29 cellular contexts compared by ENCODE assay signal in the genomic region with DNA sequence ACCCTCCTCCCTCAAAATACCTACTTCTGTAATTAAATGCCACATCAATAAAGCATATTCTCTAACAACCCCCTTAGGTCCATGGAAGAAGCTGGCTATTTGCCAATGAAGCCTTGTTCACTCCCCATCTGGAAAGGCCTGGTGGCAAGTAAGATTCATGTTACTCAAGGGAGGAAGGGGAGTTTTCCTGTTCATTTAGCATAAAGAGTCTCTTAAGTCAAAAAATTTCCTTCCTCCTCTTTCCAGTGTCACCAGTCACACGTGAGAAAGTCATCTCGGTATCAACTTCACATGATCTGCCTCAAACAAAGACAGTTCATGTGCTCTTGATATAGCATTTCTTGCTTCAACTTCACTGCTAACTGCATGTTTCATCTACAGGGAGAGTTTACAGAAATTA. TPM values are rescaled to one million over a fixed set of nuclear protein-coding genes. Genes with fewer than 3 reads are reported as not detected.
DNase-seq lines count a peak whose midpoint lies in the region; ATAC-seq, FAIRE-seq and TF ChIP-seq lines count a peak whose summit lies in the region.
"Had no signal": no experiment of that assay in that cellular context is flagged by ENCODE, and none has a peak within 500 bp of the region (broad histone marks: within the 10 kb centered on the region; RNA-seq: fewer than 3 reads in every experiment).

No MANE protein-coding gene starts in this region.

- ATAC-seq in GM18909 (IDR thresholded peaks at IDR 0.05; ENCODE audit: poor library complexity, unreplicated experiment): no peak
- ATAC-seq: heart right ventricle; naive thymus-derived CD4-positive, alpha-beta T cell had no signal

- POLR2A ChIA-PET in endothelial cell of umbilical vein (lab: Charles Lee): no interaction called here

- H3K9ac ChIP-seq in BLaER1 treated with 17β-estradiol and CSF1 and Interleukin-3, amounts not matched to agents 10 nM and 100 nM: peak overlapping the region in 9 of 11 experiments; percentile 4 to 50 (median 21); a peak in 6 of 22 replicates
- H3K9ac ChIP-seq in OCI-LY1 (ENCODE audit: low read length) (0 out of 2 replicates have a peak overlapping the region, but pooled peaks have one; percentile 3), endothelial cell of umbilical vein (replicated peaks; ENCODE audit: extremely low read depth, insufficient read depth, low read length) (no peak overlapping the region)
- H3K9ac ChIP-seq: SK-N-SH had no signal

- FAIRE-seq in endothelial cell of umbilical vein (lab: Jason Lieb, UNC): no peak
- FAIRE-seq: astrocyte had no signal

- dilution Hi-C loops in endothelial cell of umbilical vein (cut with MboI; ENCODE audit: extremely low pct_ligation_motif_present, low sequenced_read_pairs): no loop called here

- intact Hi-C loops in endothelial cell of umbilical vein (cut with micrococcal nuclease) (no loop called here), esophagus muscularis mucosa (cut with DNase I) (loop anchor here (5.0 kb wide), 1 partner anchor 409 kb away; a partner anchor contains a TSS)

- peaks cover 0 to 8% (median 0%) of the 10 kb centered on the region in 11 experiments; a peak in 7 of 22 replicates for H3K9me3 ChIP-seq in BLaER1 treated with 17β-estradiol and CSF1 and Interleukin-3, amounts not matched to agents 10 nM and 100 nM (replicated peaks in 1 of 11)
- H3K9me3 ChIP-seq in OCI-LY1 (ENCODE audit: low read length): 0 out of 2 replicates have a peak, but pooled peaks cover 7% of the 10 kb centered on the region
- H3K9me3 ChIP-seq in endothelial cell of umbilical vein (replicated peaks; ENCODE audit: control insufficient read depth, insufficient read depth, low read length): no peaks in the 10 kb centered on the region
- H3K9me3 ChIP-seq in esophagus muscularis mucosa: no peaks in the 10 kb centered on the region
- H3K9me3 ChIP-seq: heart right ventricle, left ventricle myocardium inferior, SK-N-SH, upper lobe of left lung had no signal

- H3K36me3 ChIP-seq in BLaER1 treated with 17β-estradiol and CSF1 and Interleukin-3, amounts not matched to agents 10 nM and 100 nM: peaks cover 0 to 26% (median 12%) of the 10 kb centered on the region in 11 experiments; a peak in 8 of 22 replicates
- H3K36me3 ChIP-seq in OCI-LY1 (ENCODE audit: insufficient read depth, low read length) (peaks cover 6% of the 10 kb centered on the region), endothelial cell of umbilical vein (ENCODE audit: control insufficient read depth in 2 of 2, extremely low read depth in 1 of 2, insufficient read depth in 2 of 2, low read length in 2 of 2) (no peaks in the 10 kb centered on the region), esophagus muscularis mucosa (no peaks in the 10 kb centered on the region)
- H3K36me3 ChIP-seq: HAP-1, heart right ventricle, left ventricle myocardium inferior, upper lobe of left lung had no signal

- peak; percentile 49 for DNase-seq in GM12865 (ENCODE audit: low read depth)
- DNase-seq in endothelial cell of umbilical vein (ENCODE audit: low read depth, low spot score): peak; percentile 28
- no peak for DNase-seq in esophagus muscularis mucosa (ENCODE audit: extremely low spot score)
- no peak for DNase-seq in NCI-H2107 (lab: John Stamatoyannopoulos, UW)
- DNase-seq in cerebellum (ENCODE audit: low spot score): no peak
- DNase-seq: activated CD4-positive, alpha-beta T cell treated with anti-CD3 and anti-CD28 coated beads, Interleukin-2, amount 50 U/mL, for 48 hours; activated CD4-positive, CD25-positive, alpha-beta regulatory T cell; activated CD8-positive, alpha-beta memory T cell treated with anti-CD3 and anti-CD28 coated beads, Interleukin-2, amount 50 U/mL, for 48 hours; caudate nucleus; COR-L47; dorsolateral prefrontal cortex; heart right ventricle; left ventricle myocardium inferior; naive thymus-derived CD4-positive, alpha-beta T cell; NCI-H1048; NCI-H2029 treated with DMSO at 0.1 percent for 48 hours; NCI-H510A; occipital lobe; RPMI8226; SK-N-SH; stimulated activated CD4-positive, alpha-beta T cell treated with anti-CD3 and anti-CD28 coated beads, Interleukin-2, amount 100 ng/mL, for 24 hours; substantia nigra; upper lobe of left lung had no signal

- 58% methylated on average over 2 of the region's 2 CpGs for WGBS in esophagus muscularis mucosa

- H3K4me3 ChIP-seq in BLaER1 treated with 17β-estradiol and CSF1 and Interleukin-3, amounts not matched to agents 10 nM and 100 nM: no peak overlapping the region
- H3K4me3 ChIP-seq in GM12865 (ENCODE audit: low read depth, low read length) (no peak overlapping the region), OCI-LY1 (ENCODE audit: low read depth, low read length, poor library complexity, severe bottlenecking) (no peak overlapping the region), endothelial cell of umbilical vein (replicated peaks in 1 of 3; ENCODE audit: insufficient read depth in 1 of 3, low read depth in 1 of 3, low read length in 3 of 3) (no peak overlapping the region), esophagus muscularis mucosa (no peak overlapping the region)
- H3K4me3 ChIP-seq: dorsolateral prefrontal cortex, HAP-1, heart right ventricle, left ventricle myocardium inferior, smooth muscle cell, upper lobe of left lung had no signal

- H3K79me2 ChIP-seq in OCI-LY1 (ENCODE audit: insufficient read depth, low read length) (no peaks in the 10 kb centered on the region), endothelial cell of umbilical vein (ENCODE audit: control insufficient read depth, insufficient read depth, low read length) (no peaks in the 10 kb centered on the region)

- H3K4me1 ChIP-seq in BLaER1 treated with 17β-estradiol and CSF1 and Interleukin-3, amounts not matched to agents 10 nM and 100 nM: peaks cover 48 to 69% (median 55%) of the 10 kb centered on the region in 10 experiments
- peaks cover 48% of the 10 kb centered on the region for H3K4me1 ChIP-seq in OCI-LY1 (ENCODE audit: insufficient read depth, low read length, severe bottlenecking)
- no peaks in the 10 kb centered on the region for H3K4me1 ChIP-seq in endothelial cell of umbilical vein (ENCODE audit: control insufficient read depth, extremely low read depth, insufficient read depth, low read length)
- peaks cover 0 to 12% (median 6%) of the 10 kb centered on the region in 4 donors for H3K4me1 ChIP-seq in esophagus muscularis mucosa
- H3K4me1 ChIP-seq: HAP-1 had no signal

- TF ChIP-seq POLR2A in endothelial cell of umbilical vein (IDR thresholded peaks at IDR 0.05; ENCODE audit: low read depth, low read length) (no peak), esophagus muscularis mucosa (IDR thresholded peaks at IDR 0.05; ENCODE audit: low read depth) (no peak)

- H3K4me2 ChIP-seq in BLaER1 treated with 17β-estradiol and CSF1 and Interleukin-3, amounts not matched to agents 10 nM and 100 nM: peak overlapping the region; percentile 47 to 77 (median 66)
- H3K4me2 ChIP-seq in OCI-LY1 (ENCODE audit: low read length) (peak overlapping the region; percentile 13; the same call in 1 of the 2 replicates), endothelial cell of umbilical vein (ENCODE audit: insufficient read depth, low read length) (no peak overlapping the region)
- H3K4me2 ChIP-seq: SK-N-SH, smooth muscle cell had no signal

- H3K9me2 ChIP-seq in OCI-LY1 (ENCODE audit: low read depth, low read length): no peaks in the 10 kb centered on the region
- H3K9me2 ChIP-seq: SK-N-SH had no signal

- no peaks in the 10 kb centered on the region for H3K27me3 ChIP-seq in BLaER1 treated with 17β-estradiol and CSF1 and Interleukin-3, amounts not matched to agents 10 nM and 100 nM
- no peaks in the 10 kb centered on the region for H3K27me3 ChIP-seq in OCI-LY1 (ENCODE audit: insufficient read depth, low read length)
- no peaks in the 10 kb centered on the region for H3K27me3 ChIP-seq in endothelial cell of umbilical vein (ENCODE audit: control insufficient read depth in 2 of 2, insufficient read depth in 2 of 2, low read length in 2 of 2)
- H3K27me3 ChIP-seq in esophagus muscularis mucosa: no peaks in the 10 kb centered on the region
- H3K27me3 ChIP-seq: dorsolateral prefrontal cortex, heart right ventricle, upper lobe of left lung had no signal

- no peaks in the 10 kb centered on the region for H4K20me1 ChIP-seq in BLaER1 treated with 17β-estradiol and CSF1 and Interleukin-3, amounts not matched to agents 10 nM and 100 nM
- no peaks in the 10 kb centered on the region for H4K20me1 ChIP-seq in OCI-LY1 (ENCODE audit: insufficient read depth, low read length)
- no peaks in the 10 kb centered on the region for H4K20me1 ChIP-seq in endothelial cell of umbilical vein (replicated peaks; ENCODE audit: control insufficient read depth, extremely low read depth, insufficient read depth, low read length)

- H3F3A ChIP-seq in OCI-LY1 (ENCODE audit: insufficient read depth, low read length): no peaks in the 10 kb centered on the region

- TF ChIP-seq CTCF in GM12865 (IDR thresholded peaks at IDR 0.05; ENCODE audit: insufficient read depth, low read depth, low read length, missing control alignments): no peak
- no peak for TF ChIP-seq CTCF in OCI-LY1 (IDR thresholded peaks at IDR 0.05; ENCODE audit: low read length)
- TF ChIP-seq CTCF in endothelial cell of umbilical vein (IDR thresholded peaks at IDR 0.05; ENCODE audit: extremely low read depth in 1 of 2, insufficient read depth in 1 of 2, low read depth in 1 of 2, low read length in 2 of 2): no peak
- no peak for TF ChIP-seq CTCF in esophagus muscularis mucosa (IDR thresholded peaks at IDR 0.05)

- TF ChIP-seq EP300 in esophagus muscularis mucosa (IDR thresholded peaks at IDR 0.05): no peak

- peak overlapping the region; percentile 16 to 86 (median 55); a peak in 20 of 22 replicates for H3K27ac ChIP-seq in BLaER1 treated with 17β-estradiol and CSF1 and Interleukin-3, amounts not matched to agents 10 nM and 100 nM
- H3K27ac ChIP-seq in OCI-LY1 (ENCODE audit: low read depth, low read length, poor library complexity, severe bottlenecking) (peak overlapping the region; percentile 82), endothelial cell of umbilical vein (ENCODE audit: insufficient read depth, low read depth, low read length) (no peak overlapping the region), esophagus muscularis mucosa (replicated peaks in 1 of 4) (no peak overlapping the region)
- H3K27ac ChIP-seq: dorsolateral prefrontal cortex, heart right ventricle, left ventricle myocardium inferior, upper lobe of left lung had no signal

- H2AFZ ChIP-seq in OCI-LY1 (ENCODE audit: low read length) (no peak overlapping the region), endothelial cell of umbilical vein (ENCODE audit: low read depth, low read length) (no peak overlapping the region)

- CTCF ChIA-PET in endothelial cell of umbilical vein (lab: Charles Lee): interaction anchor here (0.7 to 2.5 kb wide), 4 partner anchors 146 to 836 kb away, joined by 3 to 12 read pairs (median 6); a partner anchor contains a TSS

- BruUV-seq in endothelial cell of umbilical vein (replicated peaks; lab: Mats Ljungman, UMichigan): no TSS peak

- H3K9me1 ChIP-seq in endothelial cell of umbilical vein (replicated peaks; ENCODE audit: control insufficient read depth, extremely low read depth, insufficient read depth, low read length): no peaks in the 10 kb centered on the region

RNA-seq across cellular contexts. Expression of a gene that starts 32.7 kb away (rescaled TPM):
- total RNA-seq in endothelial cell of umbilical vein (23.5 and 24.8 TPM in 2 replicates), esophagus muscularis mucosa (10 to 100 TPM; 51.6 to 64.9 (median 57.4) TPM), cerebellum (33.8 TPM)
- polyA plus RNA-seq in endothelial cell of umbilical vein: 14.0 and 14.2 TPM in 2 replicates
- polyA plus RNA-seq in endothelial cell of umbilical vein (2011; cell fraction: cytosol; rRNA removed): 10.9 and 13.3 TPM in 2 replicates
- polyA plus RNA-seq in endothelial cell of umbilical vein (2011; cell fraction: nucleus; rRNA removed): 58.3 and 58.6 TPM in 2 replicates
- polyA plus RNA-seq in endothelial cell of umbilical vein (2012): 15.6 and 17.7 TPM in 2 replicates
- 60.0 and 65.5 TPM in 2 replicates for polyA minus RNA-seq in endothelial cell of umbilical vein
- polyA minus RNA-seq in endothelial cell of umbilical vein (2011; cell fraction: cytosol; rRNA and poly(A)+ RNA removed): 14.2 TPM
- 94.0 and 134 TPM in 2 replicates for polyA minus RNA-seq in endothelial cell of umbilical vein (2011; cell fraction: nucleus; rRNA and poly(A)+ RNA removed)

Comparison
In these comparisons a context has a peak if more than half of its experiments do, and no peak if none do; other contexts are left out.
1. H3K27ac ChIP-seq: peak in BLaER1 treated with 17β-estradiol and CSF1 and Interleukin-3, amounts not matched to agents 10 nM and 100 nM (11 of 11) and OCI-LY1 (single experiment); none in endothelial cell of umbilical vein (single experiment) and esophagus muscularis mucosa (0 of 4).
2. DNase-seq: peak in GM12865 (single experiment) and endothelial cell of umbilical vein (single experiment); none in esophagus muscularis mucosa (single experiment), NCI-H2107 (single experiment) and cerebellum (single experiment).